Comparison of ENCODE assay signal across 9 cellular contexts in genomic region chr9:35341585-35341984, GRCh38.
DNase-seq lines count a peak whose midpoint lies in the region; TF ChIP-seq lines count a peak whose summit lies in the region.
"Had no signal": no experiment of that assay in that cellular context is flagged by ENCODE, and none has a peak within 500 bp of the region (broad histone marks: within the 10 kb centered on the region; RNA-seq: fewer than 3 reads in every experiment).

No MANE protein-coding gene starts in this region.

- H3K27ac Mint-ChIP-seq in neural progenitor cell, result peak overlapping the region; percentile 67

- peak overlapping the region; percentile 39 for H3K4me3 Mint-ChIP-seq in neural progenitor cell

- no peaks in the 10 kb centered on the region for H3K9me3 ChIP-seq in fibroblast of lung (ENCODE audit: control insufficient read depth, insufficient read depth, low read depth, low read length)
- no peaks in the 10 kb centered on the region for H3K9me3 ChIP-seq in neural progenitor cell (ENCODE audit: low read depth)
- no peaks in the 10 kb centered on the region for H3K9me3 ChIP-seq in colonic mucosa

- TF ChIP-seq CTCF in AG09319 (IDR thresholded peaks at IDR 0.05; ENCODE audit: low read depth, low read length) (no peak), fibroblast of lung (conservative IDR thresholded peaks at IDR 0.05 in 1 of 2, IDR thresholded peaks at IDR 0.05 in 1 of 2; ENCODE audit: low read depth in 1 of 2, low read length in 2 of 2) (no peak), neural progenitor cell (IDR thresholded peaks at IDR 0.05) (no peak), colonic mucosa (IDR thresholded peaks at IDR 0.05) (no peak)

- peaks cover 4% of the 10 kb centered on the region for H3K27me3 Mint-ChIP-seq in neural progenitor cell (ENCODE audit: insufficient read depth, low read depth)

- H3K4me1 Mint-ChIP-seq in neural progenitor cell, result peaks cover 8% of the 10 kb centered on the region

- peak overlapping the region; percentile 8 for H3K9ac ChIP-seq in fibroblast of lung (ENCODE audit: insufficient read depth, low read length)
- no peak overlapping the region for H3K9ac ChIP-seq in neural progenitor cell
- no peak overlapping the region for H3K9ac ChIP-seq in colonic mucosa (ENCODE audit: low read depth in 2 of 2, low read length in 2 of 2)

- H3K27me3 ChIP-seq in fibroblast of lung (ENCODE audit: control insufficient read depth, insufficient read depth, low read length) (no peaks in the 10 kb centered on the region), neural progenitor cell (no peaks in the 10 kb centered on the region), colonic mucosa (no peaks in the 10 kb centered on the region)

- H3K9me3 Mint-ChIP-seq in neural progenitor cell, result no peaks in the 10 kb centered on the region

- H3K4me2 ChIP-seq in fibroblast of lung (ENCODE audit: extremely low read depth, insufficient read depth, low read length) (peak overlapping the region; percentile 90), neural progenitor cell (no peak overlapping the region)

- H2AFZ ChIP-seq in fibroblast of lung (ENCODE audit: low read length), result peak overlapping the region; percentile 9
- no peak overlapping the region for H2AFZ ChIP-seq in neural progenitor cell (replicated peaks)

- H3K79me2 ChIP-seq in fibroblast of lung (ENCODE audit: control insufficient read depth, insufficient read depth, low read length), result no peaks in the 10 kb centered on the region
- no peaks in the 10 kb centered on the region for H3K79me2 ChIP-seq in neural progenitor cell (ENCODE audit: low read depth)

- intact Hi-C loops in colonic mucosa (cut with DNase I), result no loop called here

- DNase-seq in AG09319 (ENCODE audit: extremely low read depth, low read depth), result peak; percentile 70
- peak; percentile 69 for DNase-seq in NCI-H2029 (lab: John Stamatoyannopoulos, UW)
- peak; percentile 80 to 87 for DNase-seq in fibroblast of lung (ENCODE audit: low read depth in 2 of 2)
- no peak for DNase-seq in neural progenitor cell (ENCODE audit: low spot score)
- no peak for DNase-seq in T-helper 9 cell
- DNase-seq in colonic mucosa, result no peak
- DNase-seq in NCI-H1436 (lab: John Stamatoyannopoulos, UW), result no peak
- no peak for DNase-seq in HuH-7.5 (ENCODE audit: low spot score)
- DNase-seq: NK-92 treated with Interleukin-12 subunit alpha and Interleukin-12 subunit beta, amount 100 ng/mL, for 24 hours had no signal

- H3K36me3 ChIP-seq in fibroblast of lung (ENCODE audit: control insufficient read depth, insufficient read depth, low read length), result no peaks in the 10 kb centered on the region
- H3K36me3 ChIP-seq in neural progenitor cell, result no peaks in the 10 kb centered on the region
- no peaks in the 10 kb centered on the region for H3K36me3 ChIP-seq in colonic mucosa

- H3F3A ChIP-seq in neural progenitor cell (ENCODE audit: low read depth), result no peaks in the 10 kb centered on the region

- peak overlapping the region; percentile 27 to 49 (median 37) for H3K4me3 ChIP-seq in fibroblast of lung (replicated peaks in 1 of 4; ENCODE audit: control extremely low read depth in 1 of 4, insufficient read depth in 1 of 4, low read depth in 3 of 4, low read length in 4 of 4)
- no peak overlapping the region for H3K4me3 ChIP-seq in neural progenitor cell
- no peak overlapping the region for H3K4me3 ChIP-seq in colonic mucosa

- H4K20me1 ChIP-seq in fibroblast of lung (ENCODE audit: control insufficient read depth, extremely low read depth, insufficient read depth, low read length) (no peaks in the 10 kb centered on the region), neural progenitor cell (ENCODE audit: low read depth) (no peaks in the 10 kb centered on the region)

- H3K4me1 ChIP-seq in fibroblast of lung (ENCODE audit: control insufficient read depth, extremely low read depth, insufficient read depth, low read length), result peaks cover 13% of the 10 kb centered on the region
- H3K4me1 ChIP-seq in neural progenitor cell, result peaks cover 9% of the 10 kb centered on the region
- no peaks in the 10 kb centered on the region for H3K4me1 ChIP-seq in colonic mucosa

- peak overlapping the region; percentile 66 for H3K27ac ChIP-seq in fibroblast of lung (ENCODE audit: insufficient read depth, low read length)
- H3K27ac ChIP-seq in neural progenitor cell, result no peak overlapping the region
- no peak overlapping the region for H3K27ac ChIP-seq in colonic mucosa

- H3K36me3 Mint-ChIP-seq in neural progenitor cell, result peaks cover 3% of the 10 kb centered on the region

Comparison
In these comparisons a context has a peak if more than half of its experiments do, and no peak if none do; other contexts are left out.
1. DNase-seq: peak in AG09319 (single experiment), NCI-H2029 (single experiment) and fibroblast of lung (2 of 2); none in neural progenitor cell (single experiment), T-helper 9 cell (single experiment), colonic mucosa (single experiment), NCI-H1436 (single experiment) and HuH-7.5 (single experiment).
2. H3K4me3 ChIP-seq: peak in fibroblast of lung (4 of 4); none in neural progenitor cell (single experiment) and colonic mucosa (single experiment).